Comparison of ENCODE assay signal across 14 cellular contexts in the genomic region with DNA sequence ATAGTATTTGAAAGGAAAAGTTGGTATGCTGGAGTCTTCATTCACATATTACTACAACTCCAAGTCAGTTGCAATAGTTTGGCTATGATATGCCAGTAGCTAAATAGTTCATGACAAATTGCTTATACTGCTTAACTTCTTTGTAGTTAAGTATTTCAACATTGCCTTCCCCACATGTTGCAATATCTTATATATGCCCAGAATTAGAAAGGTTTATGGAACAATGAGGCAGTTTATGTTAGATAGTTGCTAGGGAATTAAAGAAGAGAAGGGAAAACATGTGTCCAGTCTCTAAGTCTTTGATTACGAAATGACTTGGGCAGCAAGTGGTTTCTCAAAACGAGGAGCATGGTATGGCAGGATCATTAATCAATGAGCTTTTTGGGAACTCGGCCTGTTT.
DNase-seq lines count a peak whose midpoint lies in the region; ATAC-seq, FAIRE-seq and TF ChIP-seq lines count a peak whose summit lies in the region.
"Had no signal": no experiment of that assay in that cellular context is flagged by ENCODE, and none has a peak within 500 bp of the region (broad histone marks: within the 10 kb centered on the region; RNA-seq: fewer than 3 reads in every experiment).

No MANE protein-coding gene starts in this region.

- H3K79me2 ChIP-seq in neural progenitor cell (ENCODE audit: low read depth): no peaks in the 10 kb centered on the region

- H3K27me3 Mint-ChIP-seq in neural progenitor cell (ENCODE audit: insufficient read depth, low read depth): no peaks in the 10 kb centered on the region
- H3K27me3 Mint-ChIP-seq: brain had no signal

- no peaks in the 10 kb centered on the region for H3K9me3 Mint-ChIP-seq in neural progenitor cell

- ATAC-seq in mucosa of descending colon: peak; percentile 77
- ATAC-seq: activated T-cell treated with anti-CD3 and anti-CD28 coated beads, Interleukin-2, amount 50 U/mL, for 72 hours had no signal

- no peak overlapping the region for H3K27ac ChIP-seq in neural progenitor cell
- H3K27ac ChIP-seq: skin epidermis had no signal

- H3K9me3 ChIP-seq in mucosa of descending colon (no peaks in the 10 kb centered on the region), neural progenitor cell (ENCODE audit: low read depth) (no peaks in the 10 kb centered on the region)

- H3K36me3 ChIP-seq in mucosa of descending colon (ENCODE audit: low read depth): no peaks in the 10 kb centered on the region
- no peaks in the 10 kb centered on the region for H3K36me3 ChIP-seq in neural progenitor cell

- FAIRE-seq in GM12891 (lab: Jason Lieb, UNC): no peak
- FAIRE-seq: endothelial cell of umbilical vein, islet of Langerhans had no signal

- H3K4me1 ChIP-seq in mucosa of descending colon (ENCODE audit: low read depth) (no peaks in the 10 kb centered on the region), neural progenitor cell (peaks cover 6% of the 10 kb centered on the region)

- H3K27me3 ChIP-seq in neural progenitor cell: no peaks in the 10 kb centered on the region

- H3K9ac ChIP-seq in neural progenitor cell: no peak overlapping the region

- H2AFZ ChIP-seq in neural progenitor cell (replicated peaks): no peak overlapping the region

- peak; percentile 53 for DNase-seq in EL
- peak; percentile 92 for DNase-seq in MV-4-11 (lab: John Stamatoyannopoulos, UW)
- peak; percentile 68 for DNase-seq in epithelial cell of esophagus (ENCODE audit: low read depth)
- no peak for DNase-seq in mucosa of descending colon
- DNase-seq in neural progenitor cell (ENCODE audit: low spot score): no peak
- no peak for DNase-seq in SIG-M5 (lab: John Stamatoyannopoulos, UW)
- no peak for DNase-seq in COLO829 (ENCODE audit: low spot score)
- DNase-seq in GM12891 (ENCODE audit: insufficient read length, low spot score): no peak
- DNase-seq: activated T-cell treated with anti-CD3 and anti-CD28 coated beads, Interleukin-2, amount 50 U/mL, for 72 hours; NCI-H1930 had no signal

- H3K36me3 Mint-ChIP-seq in neural progenitor cell: no peaks in the 10 kb centered on the region

- no peaks in the 10 kb centered on the region for H3F3A ChIP-seq in neural progenitor cell (ENCODE audit: low read depth)

- TF ChIP-seq CTCF in epithelial cell of esophagus (IDR thresholded peaks at IDR 0.05; ENCODE audit: insufficient read depth, low read depth, low read length, missing control alignments) (no peak), mucosa of descending colon (IDR thresholded peaks at IDR 0.05) (no peak), neural progenitor cell (IDR thresholded peaks at IDR 0.05) (no peak)

- no peak for TF ChIP-seq POLR2A in GM12891 (IDR thresholded peaks at IDR 0.05; ENCODE audit: low read depth, low read length)

- H3K4me3 ChIP-seq in epithelial cell of esophagus (ENCODE audit: low read length) (no peak overlapping the region), mucosa of descending colon (no peak overlapping the region), neural progenitor cell (no peak overlapping the region)
- H3K4me3 ChIP-seq: skin epidermis had no signal

- H3K4me2 ChIP-seq in neural progenitor cell: no peak overlapping the region

- H3K4me3 Mint-ChIP-seq in neural progenitor cell: no peak overlapping the region
- H3K4me3 Mint-ChIP-seq: activated T-cell treated with anti-CD3 and anti-CD28 coated beads, Interleukin-2, amount 50 U/mL, for 72 hours; brain had no signal

- no peaks in the 10 kb centered on the region for H4K20me1 ChIP-seq in neural progenitor cell (ENCODE audit: low read depth)

- no peak overlapping the region for H3K27ac Mint-ChIP-seq in neural progenitor cell
- H3K27ac Mint-ChIP-seq: activated T-cell treated with anti-CD3 and anti-CD28 coated beads, Interleukin-2, amount 50 U/mL, for 72 hours had no signal

- no peaks in the 10 kb centered on the region for H3K4me1 Mint-ChIP-seq in neural progenitor cell

- intact Hi-C loops in mucosa of descending colon (cut with DNase I, micrococcal nuclease): loop anchor here in 1 of 2 donors (5.0 kb wide), 1 partner anchor 133 kb away; no protein-coding TSS in a partner anchor

TF ChIP-seq in GM12891, 5 proteins besides CTCF, POLR2A, EP300 and RAD21:
- TF ChIP-seq TAF1 (IDR thresholded peaks at IDR 0.05; ENCODE audit: low read depth, low read length) (no peak), POLR2AphosphoS5 (IDR thresholded peaks at IDR 0.05; ENCODE audit: low read depth, low read length) (no peak), PAX5 (IDR thresholded peaks at IDR 0.05; ENCODE audit: insufficient read depth, low read length, severe bottlenecking) (no peak), SPI1 (IDR thresholded peaks at IDR 0.05; ENCODE audit: low read depth, low read length) (no peak), POU2F2 (IDR thresholded peaks at IDR 0.05; ENCODE audit: low read depth, low read length) (no peak)
TF ChIP-seq in GM12891: peak in this region for 0.

Comparison
In these comparisons a context has a peak if more than half of its experiments do, and no peak if none do; other contexts are left out.
1. DNase-seq: peak in EL (single experiment), MV-4-11 (single experiment) and epithelial cell of esophagus (single experiment); none in mucosa of descending colon (0 of 3), neural progenitor cell (single experiment), SIG-M5 (single experiment), COLO829 (single experiment) and GM12891 (single experiment).